In genomic region chr14:99441918-99442317, GRCh38 we compare ENCODE assay signal across 23 cellular contexts. TPM values are rescaled to one million over a fixed set of nuclear protein-coding genes. Genes with fewer than 3 reads are reported as not detected.
A peak's percentile ranks its signal among the peaks of the same experiment; 100 is the strongest.
DNase-seq lines count a peak whose midpoint lies in the region; ATAC-seq and TF ChIP-seq lines count a peak whose summit lies in the region.
"Had no signal": no experiment of that assay in that cellular context is flagged by ENCODE, and none has a peak within 500 bp of the region (broad histone marks: within the 10 kb centered on the region; RNA-seq: fewer than 3 reads in every experiment).

No MANE protein-coding gene starts in this region.

- ATAC-seq in GM18502 (IDR thresholded peaks at IDR 0.05; ENCODE audit: poor library complexity, unreplicated experiment): peak; percentile 56
- peak; percentile 53 for ATAC-seq in HG03460 (IDR thresholded peaks at IDR 0.05; ENCODE audit: unreplicated experiment)
- ATAC-seq in natural killer cell: peak in 1 of 3 donors; percentile 70
- no peak for ATAC-seq in sciatic nerve
- ATAC-seq: GM12878 had no signal

- intact Hi-C loops in natural killer cell (cut with micrococcal nuclease): no loop called here
- intact Hi-C loops in sciatic nerve (cut with DNase I): no loop called here

- no peak for TF ChIP-seq CTCF in natural killer cell (IDR thresholded peaks at IDR 0.05)

- H3K27me3 Mint-ChIP-seq in activated T-cell treated with anti-CD3 and anti-CD28 coated beads, Interleukin-2, amount 50 U/mL, for 24 hours: no peaks in the 10 kb centered on the region
- H3K27me3 Mint-ChIP-seq in natural killer cell (ENCODE audit: low read depth in 2 of 2): no peaks in the 10 kb centered on the region

- H3K27ac Mint-ChIP-seq in activated T-cell treated with anti-CD3 and anti-CD28 coated beads, Interleukin-2, amount 50 U/mL, for 24 hours: peak overlapping the region; percentile 67
- peak overlapping the region; percentile 81 to 90 for H3K27ac Mint-ChIP-seq in natural killer cell

- peaks cover 90% of the 10 kb centered on the region for H3K36me3 Mint-ChIP-seq in activated T-cell treated with anti-CD3 and anti-CD28 coated beads, Interleukin-2, amount 50 U/mL, for 24 hours (ENCODE audit: low read depth)
- H3K36me3 Mint-ChIP-seq in natural killer cell: peaks cover 19% of the 10 kb centered on the region

- H3K4me3 Mint-ChIP-seq in activated T-cell treated with anti-CD3 and anti-CD28 coated beads, Interleukin-2, amount 50 U/mL, for 24 hours: no peak overlapping the region
- peak overlapping the region; percentile 79 for H3K4me3 Mint-ChIP-seq in natural killer cell

- no peaks in the 10 kb centered on the region for H3K9me3 Mint-ChIP-seq in activated T-cell treated with anti-CD3 and anti-CD28 coated beads, Interleukin-2, amount 50 U/mL, for 24 hours
- H3K9me3 Mint-ChIP-seq in natural killer cell: no peaks in the 10 kb centered on the region

- DNase-seq in activated T-cell treated with anti-CD3 and anti-CD28 coated beads, Interleukin-2, amount 50 U/mL, for 24 hours: no peak
- DNase-seq in activated T-cell treated with anti-CD3 and anti-CD28 coated beads, Interleukin-2, amount 50 U/mL, for 48 hours: no peak
- DNase-seq in natural killer cell: no peak
- no peak for DNase-seq in sciatic nerve (ENCODE audit: low spot score)
- DNase-seq in NCI-H748 treated with DMSO at 0.1 percent for 48 hours (lab: John Stamatoyannopoulos, UW): no peak
- DNase-seq in germinal center (ENCODE audit: low spot score): no peak
- DNase-seq: activated CD4-positive, alpha-beta T cell treated with anti-CD3 and anti-CD28 coated beads for 4 hours; activated CD8-positive, alpha-beta memory T cell treated with anti-CD3 and anti-CD28 coated beads, Interleukin-2, amount 50 U/mL, for 48 hours; activated gamma-delta T cell treated with Interleukin-2 at 50 U/mL for 16 hours; DND-41; effector CD4-positive, alpha-beta T cell; foreskin melanocyte; hippocampal formation; Kasumi-1; left ventricle myocardium inferior; NCI-H1694 treated with DMSO at 0.1 percent for 48 hours; NCI-H2171; occipital lobe; stimulated activated naive CD4-positive, alpha-beta T cell treated with Interleukin-2 at 50 U/mL for 16 hours; T-helper 1 cell had no signal

- H3K4me1 Mint-ChIP-seq in activated T-cell treated with anti-CD3 and anti-CD28 coated beads, Interleukin-2, amount 50 U/mL, for 24 hours (ENCODE audit: low read depth): peaks cover 26% of the 10 kb centered on the region
- peaks cover 53 to 78% of the 10 kb centered on the region in 2 donors for H3K4me1 Mint-ChIP-seq in natural killer cell

RNA-seq across cellular contexts. Expression of gene SETD3, which starts 38.7 kb away (rescaled TPM):
- total RNA-seq in natural killer cell: 100 to 1,000 TPM; 111 to 160 (median 137) TPM
- total RNA-seq in sciatic nerve: 86.0 TPM

RNA-seq across cellular contexts. Expression of gene CCNK, which starts 39.3 kb away (rescaled TPM):
- total RNA-seq in natural killer cell (100 to 1,000 TPM; 155 to 168 (median 165) TPM), sciatic nerve (43.2 TPM)
